In genomic region chr3:69084668-69085542, GRCh38 we compare ENCODE assay signal across 8 cellular contexts. TPM values are rescaled to one million over a fixed set of nuclear protein-coding genes. Genes with fewer than 3 reads are reported as not detected.
A peak's percentile ranks its signal among the peaks of the same experiment; 100 is the strongest.
DNase-seq lines count a peak whose midpoint lies in the region; ATAC-seq and TF ChIP-seq lines count a peak whose summit lies in the region.

Gene ARL6IP5, plus strand, starts transcription at chr3:69084937. Its CDS starts 111 bp downstream, at chr3:69085048.

- peaks cover 48% of the 10 kb centered on the region for H3K4me1 Mint-ChIP-seq in activated CD4-positive, alpha-beta T cell treated with anti-CD3 and anti-CD28 coated beads, Interleukin-2, amount 10 ng/mL, durations not matched to agents 24 days and 14 days

- intact Hi-C loops in activated CD4-positive, alpha-beta T cell treated with anti-CD3 and anti-CD28 coated beads, Interleukin-2, amount 10 ng/mL, durations not matched to agents 24 days and 14 days (cut with micrococcal nuclease): loop anchor here (1.0 to 5.0 kb wide), 8 partner anchors 7 to 1977 kb away; partner anchors contain the start of genes EOGT and TMF1

- TF ChIP-seq CTCF in coronary artery (IDR thresholded peaks at IDR 0.05): no peak

- H3K36me3 Mint-ChIP-seq in activated CD4-positive, alpha-beta T cell treated with anti-CD3 and anti-CD28 coated beads, Interleukin-2, amount 10 ng/mL, durations not matched to agents 24 days and 14 days (ENCODE audit: low read depth): peaks cover 29% of the 10 kb centered on the region

- H3K27me3 Mint-ChIP-seq in activated CD4-positive, alpha-beta T cell treated with anti-CD3 and anti-CD28 coated beads, Interleukin-2, amount 10 ng/mL, durations not matched to agents 24 days and 14 days: no peaks in the 10 kb centered on the region

- peak within 1 kb of the TSS; percentile 92 for H3K4me3 ChIP-seq in coronary artery

- no peaks in the 10 kb centered on the region for H3K9me3 Mint-ChIP-seq in activated CD4-positive, alpha-beta T cell treated with anti-CD3 and anti-CD28 coated beads, Interleukin-2, amount 10 ng/mL, durations not matched to agents 24 days and 14 days

- ATAC-seq in GM19043 (IDR thresholded peaks at IDR 0.05; ENCODE audit: low read depth, unreplicated experiment): peak; percentile 45
- ATAC-seq in HG03378 (IDR thresholded peaks at IDR 0.05; ENCODE audit: unreplicated experiment): peak; percentile 55

- H3K27ac Mint-ChIP-seq in activated CD4-positive, alpha-beta T cell treated with anti-CD3 and anti-CD28 coated beads, Interleukin-2, amount 10 ng/mL, durations not matched to agents 24 days and 14 days: peak within 1 kb of the TSS; percentile 95

- H3K4me3 Mint-ChIP-seq in activated CD4-positive, alpha-beta T cell treated with anti-CD3 and anti-CD28 coated beads, Interleukin-2, amount 10 ng/mL, durations not matched to agents 24 days and 14 days: peak within 1 kb of the TSS; percentile 96

- H3K27ac ChIP-seq in coronary artery: peak within 1 kb of the TSS; percentile 94 to 97

- peak; percentile 79 for DNase-seq in AG20443 (ENCODE audit: low spot score)
- DNase-seq in NCI-H526 treated with DMSO at 0.1 percent for 48 hours (lab: John Stamatoyannopoulos, UW): peak; percentile 78
- DNase-seq in activated CD4-positive, alpha-beta T cell treated with anti-CD3 and anti-CD28 coated beads, Interleukin-2, amount 10 ng/mL, durations not matched to agents 24 days and 14 days: peak; percentile 97
- peak; percentile 95 for DNase-seq in coronary artery (ENCODE audit: low spot score)
- peak; percentile 96 for DNase-seq in left kidney (ENCODE audit: low read depth, low spot score)
- DNase-seq in stimulated activated CD4-positive, alpha-beta T cell treated with anti-CD3 and anti-CD28 coated beads, Interleukin-2, amount 100 ng/mL, for 24 hours: peak; percentile 90

RNA-seq across cellular contexts. Expression of gene ARL6IP5, which starts in this region (rescaled TPM):
- total RNA-seq in activated CD4-positive, alpha-beta T cell treated with anti-CD3 and anti-CD28 coated beads, Interleukin-2, amount 10 ng/mL, durations not matched to agents 24 days and 14 days: 118 and 122 TPM in 2 replicates

Comparison
In these comparisons a context has a peak if more than half of its experiments do, and no peak if none do; other contexts are left out.
1. Peak in every context shown above with its lines: DNase-seq, ATAC-seq, H3K4me3 ChIP-seq and H3K27ac ChIP-seq.